In the genomic region with DNA sequence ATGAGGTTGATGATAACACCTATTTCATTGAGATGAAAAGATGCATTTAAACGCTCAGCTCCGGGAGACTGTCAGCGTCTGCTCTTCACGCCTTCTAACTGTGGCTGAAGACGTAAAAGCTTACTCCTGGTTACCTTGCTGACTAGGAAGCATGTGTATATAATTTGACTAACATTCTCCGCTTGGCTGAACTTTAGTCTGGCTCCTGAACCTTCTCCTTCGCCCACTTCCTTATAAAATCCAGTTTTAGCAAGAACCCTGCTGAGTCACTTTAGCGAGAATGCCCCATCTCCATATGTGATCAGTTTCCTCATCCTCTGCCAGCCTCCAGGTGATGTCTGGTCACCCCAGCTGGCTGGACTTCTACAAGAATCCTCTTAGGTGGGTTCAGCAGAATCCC, we compare ENCODE assay signal across 15 cellular contexts. TPM values are rescaled to one million over a fixed set of nuclear protein-coding genes. Genes with fewer than 3 reads are reported as not detected.
DNase-seq lines count a peak whose midpoint lies in the region; ATAC-seq and TF ChIP-seq lines count a peak whose summit lies in the region.
"Had no signal": no experiment of that assay in that cellular context is flagged by ENCODE, and none has a peak within 500 bp of the region (broad histone marks: within the 10 kb centered on the region; RNA-seq: fewer than 3 reads in every experiment).

No MANE protein-coding gene starts in this region.

- H3K4me1 ChIP-seq in SK-N-SH (ENCODE audit: control insufficient read depth in 1 of 2, insufficient read depth in 2 of 2, low read depth in 1 of 2, low read length in 1 of 2), result peaks cover 0 to 8% of the 10 kb centered on the region in 2 experiments; a peak in 2 of 4 replicates
- H3K4me1 ChIP-seq in PC-3 (ENCODE audit: insufficient read depth, low read length), result peaks cover 49% of the 10 kb centered on the region
- H3K4me1 ChIP-seq: adrenal gland, prostate gland, uterus had no signal

- intact Hi-C loops in PC-3 (cut with micrococcal nuclease), result no loop called here

- CTCF ChIA-PET in SK-N-SH (lab: Yijun Ruan, JAX) (interaction anchor here (1.1 to 5.4 kb wide), 5 partner anchors 13 to 620 kb away, joined by 3 to 34 read pairs (median 5); a partner anchor contains a TSS), PC-3 (lab: Charles Lee) (no interaction called here)

- no peaks in the 10 kb centered on the region for H4K20me1 ChIP-seq in SK-N-SH (ENCODE audit: insufficient read depth)
- H4K20me1 ChIP-seq in PC-3 (ENCODE audit: low read length), result no peaks in the 10 kb centered on the region

- WGBS in SK-N-SH (ENCODE audit: low lambda C conversion rate), result 85% methylated on average over 8 of the region's 8 CpGs

- no peak for TF ChIP-seq EP300 in SK-N-SH (IDR thresholded peaks at IDR 0.05; ENCODE audit: borderline replicate concordance in 1 of 2, low read depth in 1 of 2, low read length in 1 of 2)

- DNase-seq in SK-N-SH (no peak), PC-3 (peak; percentile 91), germinal center (ENCODE audit: low spot score) (peak; percentile 8), ureter (ENCODE audit: low spot score) (peak; percentile 64), NCI-H510A (lab: John Stamatoyannopoulos, UW) (no peak)
- DNase-seq: adrenal gland, NCI-H1048, NCI-H446, SHP77 treated with DMSO at 0.1 percent for 48 hours, uterus had no signal

- H3K9me2 ChIP-seq in SK-N-SH (no peaks in the 10 kb centered on the region), PC-3 (replicated peaks; ENCODE audit: low read length) (no peaks in the 10 kb centered on the region)

- H3K79me2 ChIP-seq in SK-N-SH (ENCODE audit: insufficient read depth), result no peaks in the 10 kb centered on the region
- peaks cover 7% of the 10 kb centered on the region for H3K79me2 ChIP-seq in PC-3 (ENCODE audit: low read length)

- no TSS peak for BruUV-seq in PC-3 (replicated peaks; lab: Mats Ljungman, UMichigan)

- H3K36me3 ChIP-seq in SK-N-SH (replicated peaks in 1 of 2; ENCODE audit: control insufficient read depth in 1 of 2, insufficient read depth in 2 of 2, low read length in 1 of 2), result no peaks in the 10 kb centered on the region
- H3K36me3 ChIP-seq in PC-3 (ENCODE audit: low read depth, low read length), result no peaks in the 10 kb centered on the region
- H3K36me3 ChIP-seq: adrenal gland, prostate gland, uterus had no signal

- H3F3A ChIP-seq in SK-N-SH (replicated peaks; ENCODE audit: insufficient read depth) (peaks cover 15% of the 10 kb centered on the region), PC-3 (ENCODE audit: low read length, unreplicated experiment) (peaks cover 9% of the 10 kb centered on the region)

- H3K4me2 ChIP-seq in SK-N-SH (no peak overlapping the region), PC-3 (ENCODE audit: low read length) (peak overlapping the region; percentile 58)

- TF ChIP-seq RAD21 in SK-N-SH (IDR thresholded peaks at IDR 0.05; ENCODE audit: low read length), result no peak

- no peak overlapping the region for H3K9ac ChIP-seq in SK-N-SH
- peak overlapping the region; percentile 69 for H3K9ac ChIP-seq in PC-3 (ENCODE audit: low read length)

- H3K27ac ChIP-seq in SK-N-SH (ENCODE audit: low read depth in 2 of 2, low read length in 1 of 2) (no peak overlapping the region), PC-3 (ENCODE audit: low read length) (peak overlapping the region; percentile 88)
- H3K27ac ChIP-seq: adrenal gland, prostate gland, uterus had no signal

- H3K27me3 ChIP-seq in SK-N-SH (ENCODE audit: insufficient read depth), result no peaks in the 10 kb centered on the region
- no peaks in the 10 kb centered on the region for H3K27me3 ChIP-seq in PC-3 (ENCODE audit: low read length)
- H3K27me3 ChIP-seq: adrenal gland, uterus had no signal

- H3K4me3 ChIP-seq in SK-N-SH (ENCODE audit: low read depth in 2 of 2, low read length in 1 of 2), result no peak overlapping the region
- H3K4me3 ChIP-seq in PC-3 (ENCODE audit: low read length), result no peak overlapping the region
- H3K4me3 ChIP-seq: adrenal gland, prostate gland, uterus had no signal

- TF ChIP-seq CTCF in SK-N-SH (IDR thresholded peaks at IDR 0.05), result no peak
- no peak for TF ChIP-seq CTCF in PC-3 (conservative IDR thresholded peaks at IDR 0.05; ENCODE audit: low read depth, low read length)

- ATAC-seq in SK-N-SH treated with all-trans-retinoic acid at 6 μM for 48 hours, result no peak
- peak; percentile 46 for ATAC-seq in PC-3
- no peak for ATAC-seq in HG03460 (IDR thresholded peaks at IDR 0.05; ENCODE audit: unreplicated experiment)
- ATAC-seq in GM21737 (IDR thresholded peaks at IDR 0.05; ENCODE audit: unreplicated experiment), result no peak

- H3K9me3 ChIP-seq in SK-N-SH (no peaks in the 10 kb centered on the region), PC-3 (ENCODE audit: low read length) (no peaks in the 10 kb centered on the region)
- H3K9me3 ChIP-seq: adrenal gland, prostate gland, uterus had no signal

- H2AFZ ChIP-seq in SK-N-SH (ENCODE audit: low read depth), result no peak overlapping the region
- H2AFZ ChIP-seq in PC-3 (ENCODE audit: low read length), result peak overlapping the region; percentile 29

- POLR2A ChIA-PET in SK-N-SH (lab: Yijun Ruan, JAX), result no interaction called here
- POLR2A ChIA-PET in PC-3 (lab: Charles Lee; ENCODE audit: unreplicated experiment), result interaction anchor here (0.6 kb wide), 1 partner anchor 14 kb away, joined by 3 read pairs; no protein-coding TSS in a partner anchor

TF ChIP-seq in SK-N-SH, 30 proteins besides CTCF, POLR2A, EP300 and RAD21:
- TF ChIP-seq, protein P1, sequence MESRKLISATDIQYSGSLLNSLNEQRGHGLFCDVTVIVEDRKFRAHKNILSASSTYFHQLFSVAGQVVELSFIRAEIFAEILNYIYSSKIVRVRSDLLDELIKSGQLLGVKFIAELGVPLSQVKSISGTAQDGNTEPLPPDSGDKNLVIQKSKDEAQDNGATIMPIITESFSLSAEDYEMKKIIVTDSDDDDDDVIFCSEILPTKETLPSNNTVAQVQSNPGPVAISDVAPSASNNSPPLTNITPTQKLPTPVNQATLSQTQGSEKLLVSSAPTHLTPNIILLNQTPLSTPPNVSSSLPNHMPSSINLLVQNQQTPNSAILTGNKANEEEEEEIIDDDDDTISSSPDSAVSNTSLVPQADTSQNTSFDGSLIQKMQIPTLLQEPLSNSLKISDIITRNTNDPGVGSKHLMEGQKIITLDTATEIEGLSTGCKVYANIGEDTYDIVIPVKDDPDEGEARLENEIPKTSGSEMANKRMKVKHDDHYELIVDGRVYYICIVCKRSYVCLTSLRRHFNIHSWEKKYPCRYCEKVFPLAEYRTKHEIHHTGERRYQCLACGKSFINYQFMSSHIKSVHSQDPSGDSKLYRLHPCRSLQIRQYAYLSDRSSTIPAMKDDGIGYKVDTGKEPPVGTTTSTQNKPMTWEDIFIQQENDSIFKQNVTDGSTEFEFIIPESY (IDR thresholded peaks at IDR 0.05; ENCODE audit: borderline replicate concordance, low read depth), result 0 out of 2 replicates have a peak, but pooled peaks have one; percentile 22
- TF ChIP-seq GATA2 (CRISPR knock-in tag; IDR thresholded peaks at IDR 0.05) (no peak), ELF1 (IDR thresholded peaks at IDR 0.05) (0 out of 2 replicates have a peak, but pooled peaks have one; percentile 11)

TF ChIP-seq in SK-N-SH treated with all-trans-retinoic acid at 6 μM for 48 hours, 23 proteins besides CTCF, POLR2A, EP300 and RAD21:
- TF ChIP-seq ZNF70 (CRISPR knock-in tag; IDR thresholded peaks at IDR 0.05) (no peak), ZFP3 (CRISPR knock-in tag; IDR thresholded peaks at IDR 0.05) (no peak), ZC3H10 (CRISPR knock-in tag; IDR thresholded peaks at IDR 0.05) (no peak), GLIS3 (CRISPR knock-in tag; IDR thresholded peaks at IDR 0.05) (no peak), SNAI2 (CRISPR knock-in tag; IDR thresholded peaks at IDR 0.05) (no peak), ARNTL (CRISPR knock-in tag; IDR thresholded peaks at IDR 0.05; ENCODE audit: borderline replicate concordance, low read depth) (no peak), BACH2 (CRISPR knock-in tag; IDR thresholded peaks at IDR 0.05; ENCODE audit: borderline replicate concordance) (no peak), ESRRG (CRISPR knock-in tag; IDR thresholded peaks at IDR 0.05) (no peak), TOX (CRISPR knock-in tag; IDR thresholded peaks at IDR 0.05; ENCODE audit: borderline replicate concordance) (no peak), TCF4 (CRISPR knock-in tag; IDR thresholded peaks at IDR 0.05; ENCODE audit: borderline replicate concordance) (no peak)
- TF ChIP-seq, protein P2, sequence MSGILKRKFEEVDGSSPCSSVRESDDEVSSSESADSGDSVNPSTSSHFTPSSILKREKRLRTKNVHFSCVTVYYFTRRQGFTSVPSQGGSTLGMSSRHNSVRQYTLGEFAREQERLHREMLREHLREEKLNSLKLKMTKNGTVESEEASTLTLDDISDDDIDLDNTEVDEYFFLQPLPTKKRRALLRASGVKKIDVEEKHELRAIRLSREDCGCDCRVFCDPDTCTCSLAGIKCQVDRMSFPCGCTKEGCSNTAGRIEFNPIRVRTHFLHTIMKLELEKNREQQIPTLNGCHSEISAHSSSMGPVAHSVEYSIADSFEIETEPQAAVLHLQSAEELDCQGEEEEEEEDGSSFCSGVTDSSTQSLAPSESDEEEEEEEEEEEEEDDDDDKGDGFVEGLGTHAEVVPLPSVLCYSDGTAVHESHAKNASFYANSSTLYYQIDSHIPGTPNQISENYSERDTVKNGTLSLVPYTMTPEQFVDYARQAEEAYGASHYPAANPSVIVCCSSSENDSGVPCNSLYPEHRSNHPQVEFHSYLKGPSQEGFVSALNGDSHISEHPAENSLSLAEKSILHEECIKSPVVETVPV (CRISPR knock-in tag; IDR thresholded peaks at IDR 0.05), result no peak
- TF ChIP-seq, protein P3, sequence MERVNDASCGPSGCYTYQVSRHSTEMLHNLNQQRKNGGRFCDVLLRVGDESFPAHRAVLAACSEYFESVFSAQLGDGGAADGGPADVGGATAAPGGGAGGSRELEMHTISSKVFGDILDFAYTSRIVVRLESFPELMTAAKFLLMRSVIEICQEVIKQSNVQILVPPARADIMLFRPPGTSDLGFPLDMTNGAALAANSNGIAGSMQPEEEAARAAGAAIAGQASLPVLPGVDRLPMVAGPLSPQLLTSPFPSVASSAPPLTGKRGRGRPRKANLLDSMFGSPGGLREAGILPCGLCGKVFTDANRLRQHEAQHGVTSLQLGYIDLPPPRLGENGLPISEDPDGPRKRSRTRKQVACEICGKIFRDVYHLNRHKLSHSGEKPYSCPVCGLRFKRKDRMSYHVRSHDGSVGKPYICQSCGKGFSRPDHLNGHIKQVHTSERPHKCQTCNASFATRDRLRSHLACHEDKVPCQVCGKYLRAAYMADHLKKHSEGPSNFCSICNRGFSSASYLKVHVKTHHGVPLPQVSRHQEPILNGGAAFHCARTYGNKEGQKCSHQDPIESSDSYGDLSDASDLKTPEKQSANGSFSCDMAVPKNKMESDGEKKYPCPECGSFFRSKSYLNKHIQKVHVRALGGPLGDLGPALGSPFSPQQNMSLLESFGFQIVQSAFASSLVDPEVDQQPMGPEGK (CRISPR knock-in tag; IDR thresholded peaks at IDR 0.05; ENCODE audit: borderline replicate concordance), result no peak

RNA-seq across cellular contexts. Expression of a gene that starts 12.7 kb away (rescaled TPM):
- polyA plus RNA-seq in SK-N-SH (2012; rRNA removed), result 1.1 and 1.4 TPM in 2 replicates
- 0.75 and 0.93 TPM in 2 replicates for polyA plus RNA-seq in SK-N-SH (2012; cell fraction: cytosol; rRNA removed)
- polyA plus RNA-seq in SK-N-SH (2012; cell fraction: nucleus; rRNA removed), result 0.44 and 0.83 TPM in 2 replicates
- total RNA-seq in PC-3 (2014; rRNA removed), result 40.0 and 67.9 TPM in 2 replicates
- 1.8 TPM for total RNA-seq in ureter
- total RNA-seq: H4, prostate gland had no signal

Comparison
In these comparisons a context has a peak if more than half of its experiments do, and no peak if none do; other contexts are left out.
1. DNase-seq: peak in PC-3 (single experiment), germinal center (single experiment) and ureter (single experiment); none in SK-N-SH (single experiment) and NCI-H510A (single experiment).
2. RNA of a gene that starts 12.7 kb away (total RNA-seq): 40.0 to 67.9 TPM in PC-3; 1.8 TPM in ureter (single experiment); every median in the first group is over 10 times any median in the second.